Comparison of ENCODE assay signal across 36 cellular contexts in the genomic region with DNA sequence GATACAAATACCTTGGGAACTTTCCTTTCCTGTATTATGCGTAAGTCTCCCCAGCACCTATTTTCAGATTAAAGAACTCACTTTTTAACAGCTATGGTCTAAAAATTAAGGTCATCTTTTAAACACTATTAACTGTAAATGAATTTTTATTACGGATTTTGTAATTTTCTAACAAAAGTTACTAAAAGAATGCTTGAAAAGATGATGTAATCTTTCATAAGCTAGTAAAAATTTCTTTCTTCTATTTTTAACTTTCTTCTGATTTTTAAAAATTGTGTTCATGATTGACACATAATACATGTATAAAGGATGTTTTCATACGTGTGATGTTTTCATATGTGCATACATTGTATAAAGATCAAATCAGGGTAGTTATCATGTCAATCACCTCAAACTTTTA.
"Had no signal": no experiment of that assay in that cellular context is flagged by ENCODE, and none has a peak within 500 bp of the region (broad histone marks: within the 10 kb centered on the region; RNA-seq: fewer than 3 reads in every experiment).

No MANE protein-coding gene starts in this region.

- H3K4me1 Mint-ChIP-seq: activated B cell treated with CpG ODN at 0.5 μM for 24 hours; activated CD4-positive, alpha-beta memory T cell treated with anti-CD3 and anti-CD28 coated beads, Interleukin-2, amount 10 ng/mL, durations not matched to agents 7 days and 5 days; activated CD4-positive, alpha-beta T cell treated with anti-CD3 and anti-CD28 coated beads, Interleukin-2, amount 10 ng/mL, durations not matched to agents 24 days and 14 days; activated CD8-positive, alpha-beta memory T cell treated with anti-CD3 and anti-CD28 coated beads, Interleukin-2, amount 10 ng/mL, durations not matched to agents 7 days and 5 days; activated naive CD4-positive, alpha-beta T cell treated with anti-CD3 and anti-CD28 coated beads, Interleukin-2, amount 10 ng/mL, durations not matched to agents 7 days and 5 days; activated naive CD4-positive, alpha-beta T cell treated with anti-CD3 and anti-CD28 coated beads, Interleukin-2, amount 50 U/mL, for 24 hours; activated naive CD8-positive, alpha-beta T cell treated with anti-CD3 and anti-CD28 coated beads, Interleukin-2, amount 10 ng/mL, durations not matched to agents 7 days and 5 days; activated naive CD8-positive, alpha-beta T cell treated with anti-CD3 and anti-CD28 coated beads, Interleukin-2, amount 50 U/mL, for 24 hours; brain; central memory CD8-positive, alpha-beta T cell had no signal

- H3K4me3 ChIP-seq: ascending aorta, cardiac muscle cell had no signal

- H3K4me1 ChIP-seq: ascending aorta had no signal

- H3K27ac Mint-ChIP-seq: activated B cell treated with CpG ODN at 0.5 μM for 24 hours; activated CD4-positive, alpha-beta memory T cell treated with anti-CD3 and anti-CD28 coated beads, Interleukin-2, amount 10 ng/mL, durations not matched to agents 7 days and 5 days; activated CD4-positive, alpha-beta T cell treated with anti-CD3 and anti-CD28 coated beads, Interleukin-2, amount 10 ng/mL, durations not matched to agents 24 days and 14 days; activated CD8-positive, alpha-beta memory T cell treated with anti-CD3 and anti-CD28 coated beads, Interleukin-2, amount 10 ng/mL, durations not matched to agents 7 days and 5 days; activated CD8-positive, alpha-beta T cell treated with anti-CD3 and anti-CD28 coated beads, Interleukin-2, amount 10 ng/mL, durations not matched to agents 7 days and 5 days; activated naive CD4-positive, alpha-beta T cell treated with anti-CD3 and anti-CD28 coated beads, Interleukin-2, amount 10 ng/mL, durations not matched to agents 7 days and 5 days; activated naive CD4-positive, alpha-beta T cell treated with anti-CD3 and anti-CD28 coated beads, Interleukin-2, amount 50 U/mL, for 24 hours; activated naive CD8-positive, alpha-beta T cell; activated naive CD8-positive, alpha-beta T cell treated with anti-CD3 and anti-CD28 coated beads, Interleukin-2, amount 10 ng/mL, durations not matched to agents 7 days and 5 days; activated naive CD8-positive, alpha-beta T cell treated with anti-CD3 and anti-CD28 coated beads, Interleukin-2, amount 50 U/mL, for 24 hours; activated T-cell treated with anti-CD3 and anti-CD28 coated beads, Interleukin-2, amount 50 U/mL, for 24 hours; activated T-helper 2 cell treated with anti-CD3 and anti-CD28 coated beads, Interferon-gamma antibody, Interleukin-2, Interleukin-4, amounts not matched to agents 10 μg/mL and 5 μg/mL and 100 μg/mL, durations not matched to agents 14 hours and 24 hours and 36 hours; brain; T-helper 1 cell treated with Interleukin-12 subunit alpha and Interleukin-12 subunit beta and Interleukin-4 antibody, amounts not matched to agents 30 μg/mL and 1 μg/mL, for 36 hours; T-helper 2 cell treated with Interferon-gamma antibody and Interleukin-4, amounts not matched to agents 5 μg/mL and 100 μg/mL, for 36 hours had no signal

- H3K4me3 Mint-ChIP-seq: activated B cell treated with CpG ODN at 0.5 μM for 24 hours; activated CD4-positive, alpha-beta memory T cell treated with anti-CD3 and anti-CD28 coated beads, Interleukin-2, amount 10 ng/mL, durations not matched to agents 7 days and 5 days; activated CD4-positive, alpha-beta T cell treated with anti-CD3 and anti-CD28 coated beads, Interleukin-2, amount 10 ng/mL, durations not matched to agents 24 days and 14 days; activated CD8-positive, alpha-beta memory T cell treated with anti-CD3 and anti-CD28 coated beads, Interleukin-2, amount 10 ng/mL, durations not matched to agents 7 days and 5 days; activated CD8-positive, alpha-beta T cell treated with anti-CD3 and anti-CD28 coated beads, Interleukin-2, amount 10 ng/mL, durations not matched to agents 7 days and 5 days; activated naive CD4-positive, alpha-beta T cell treated with anti-CD3 and anti-CD28 coated beads, Interleukin-2, amount 10 ng/mL, durations not matched to agents 7 days and 5 days; activated naive CD4-positive, alpha-beta T cell treated with anti-CD3 and anti-CD28 coated beads, Interleukin-2, amount 50 U/mL, for 24 hours; activated naive CD8-positive, alpha-beta T cell; activated naive CD8-positive, alpha-beta T cell treated with anti-CD3 and anti-CD28 coated beads, Interleukin-2, amount 10 ng/mL, durations not matched to agents 7 days and 5 days; activated naive CD8-positive, alpha-beta T cell treated with anti-CD3 and anti-CD28 coated beads, Interleukin-2, amount 50 U/mL, for 24 hours; activated T-cell treated with anti-CD3 and anti-CD28 coated beads, Interleukin-2, amount 50 U/mL, for 24 hours; brain; central memory CD8-positive, alpha-beta T cell; T-helper 1 cell treated with Interleukin-12 subunit alpha and Interleukin-12 subunit beta and Interleukin-4 antibody, amounts not matched to agents 30 μg/mL and 1 μg/mL, for 36 hours; T-helper 2 cell treated with Interferon-gamma antibody and Interleukin-4, amounts not matched to agents 5 μg/mL and 100 μg/mL, for 36 hours had no signal

- H3K9me3 ChIP-seq: ascending aorta had no signal

- H3K36me3 ChIP-seq: ascending aorta, cardiac muscle cell had no signal

- H3K36me3 Mint-ChIP-seq: activated CD8-positive, alpha-beta memory T cell treated with anti-CD3 and anti-CD28 coated beads, Interleukin-2, amount 10 ng/mL, durations not matched to agents 7 days and 5 days; activated naive CD4-positive, alpha-beta T cell treated with anti-CD3 and anti-CD28 coated beads, Interleukin-2, amount 10 ng/mL, durations not matched to agents 7 days and 5 days; activated naive CD4-positive, alpha-beta T cell treated with anti-CD3 and anti-CD28 coated beads, Interleukin-2, amount 50 U/mL, for 24 hours; activated naive CD8-positive, alpha-beta T cell; activated naive CD8-positive, alpha-beta T cell treated with anti-CD3 and anti-CD28 coated beads, Interleukin-2, amount 10 ng/mL, durations not matched to agents 7 days and 5 days; brain had no signal

- DNase-seq: activated B cell treated with CpG ODN at 0.5 μM for 24 hours; activated CD4-positive, alpha-beta memory T cell treated with anti-CD3 and anti-CD28 coated beads, Interleukin-2, amount 10 ng/mL, durations not matched to agents 7 days and 5 days; activated CD4-positive, alpha-beta T cell treated with anti-CD3 and anti-CD28 coated beads for 4 hours; activated CD4-positive, alpha-beta T cell treated with anti-CD3 and anti-CD28 coated beads, Interleukin-2, amount 10 ng/mL, durations not matched to agents 24 days and 14 days; activated CD4-positive, alpha-beta T cell treated with anti-CD3 and anti-CD28 coated beads, Interleukin-2, amount 50 U/mL, for 48 hours; activated CD4-positive, CD25-positive, alpha-beta regulatory T cell treated with anti-CD3 and anti-CD28 coated beads, Interleukin-2, amount 50 U/mL, for 72 hours; activated CD8-positive, alpha-beta memory T cell treated with anti-CD3 and anti-CD28 coated beads for 24 hours; activated CD8-positive, alpha-beta memory T cell treated with anti-CD3 and anti-CD28 coated beads, Interleukin-2, amount 10 ng/mL, durations not matched to agents 7 days and 5 days; activated CD8-positive, alpha-beta memory T cell treated with anti-CD3 and anti-CD28 coated beads, Interleukin-2, amount 50 U/mL, for 48 hours; activated CD8-positive, alpha-beta T cell treated with anti-CD3 and anti-CD28 coated beads, Interleukin-2, amount 10 ng/mL, durations not matched to agents 7 days and 5 days; activated effector memory CD4-positive, alpha-beta T cell treated with Interleukin-2 at 50 U/mL for 16 hours; activated gamma-delta T cell; activated naive CD4-positive, alpha-beta T cell treated with anti-CD3 and anti-CD28 coated beads, Interleukin-2, amount 10 ng/mL, durations not matched to agents 7 days and 5 days; activated naive CD4-positive, alpha-beta T cell treated with Interleukin-2 at 50 U/mL for 16 hours; activated naive CD8-positive, alpha-beta T cell treated with anti-CD3 and anti-CD28 coated beads, Interleukin-2, amount 10 ng/mL, durations not matched to agents 7 days and 5 days; activated naive CD8-positive, alpha-beta T cell treated with anti-CD3 and anti-CD28 coated beads, Interleukin-2, amount 50 U/mL, for 24 hours; activated T-cell treated with anti-CD3 and anti-CD28 coated beads, Interleukin-2, amount 50 U/mL, for 24 hours; activated T-cell treated with anti-CD3 and anti-CD28 coated beads, Interleukin-2, amount 50 U/mL, for 48 hours; amygdala; anterior cingulate cortex; caudate nucleus; cerebellar nuclear complex; T-helper 2 cell; T-helper 9 cell had no signal

- H3K9me3 Mint-ChIP-seq: activated CD4-positive, alpha-beta T cell treated with anti-CD3 and anti-CD28 coated beads, Interleukin-2, amount 10 ng/mL, durations not matched to agents 24 days and 14 days had no signal

- H3K27me3 Mint-ChIP-seq: activated B cell treated with CpG ODN at 0.5 μM for 24 hours; activated CD4-positive, alpha-beta memory T cell treated with anti-CD3 and anti-CD28 coated beads, Interleukin-2, amount 10 ng/mL, durations not matched to agents 7 days and 5 days; activated CD4-positive, alpha-beta T cell treated with anti-CD3 and anti-CD28 coated beads, Interleukin-2, amount 10 ng/mL, durations not matched to agents 24 days and 14 days; activated CD8-positive, alpha-beta memory T cell treated with anti-CD3 and anti-CD28 coated beads, Interleukin-2, amount 10 ng/mL, durations not matched to agents 7 days and 5 days; activated naive CD4-positive, alpha-beta T cell treated with anti-CD3 and anti-CD28 coated beads, Interleukin-2, amount 10 ng/mL, durations not matched to agents 7 days and 5 days; activated naive CD4-positive, alpha-beta T cell treated with anti-CD3 and anti-CD28 coated beads, Interleukin-2, amount 50 U/mL, for 24 hours; activated naive CD8-positive, alpha-beta T cell; activated naive CD8-positive, alpha-beta T cell treated with anti-CD3 and anti-CD28 coated beads, Interleukin-2, amount 10 ng/mL, durations not matched to agents 7 days and 5 days; activated naive CD8-positive, alpha-beta T cell treated with anti-CD3 and anti-CD28 coated beads, Interleukin-2, amount 50 U/mL, for 24 hours; activated T-cell treated with anti-CD3 and anti-CD28 coated beads, Interleukin-2, amount 50 U/mL, for 24 hours; brain; central memory CD8-positive, alpha-beta T cell had no signal

- H3K27ac ChIP-seq: ascending aorta, cardiac muscle cell, VCaP had no signal

- ATAC-seq: activated CD8-positive, alpha-beta memory T cell treated with anti-CD3 and anti-CD28 coated beads, Interleukin-2, amount 10 ng/mL, durations not matched to agents 7 days and 5 days; activated CD8-positive, alpha-beta T cell treated with anti-CD3 and anti-CD28 coated beads, Interleukin-2, amount 10 ng/mL, durations not matched to agents 7 days and 5 days; activated naive CD8-positive, alpha-beta T cell treated with anti-CD3 and anti-CD28 coated beads, Interleukin-2, amount 50 U/mL, for 24 hours had no signal

- FAIRE-seq: bronchial epithelial cell, TTC549 had no signal

- H3K27me3 ChIP-seq: ascending aorta, cardiac muscle cell had no signal
